Comparison of ENCODE assay signal across 9 cellular contexts in the genomic region with DNA sequence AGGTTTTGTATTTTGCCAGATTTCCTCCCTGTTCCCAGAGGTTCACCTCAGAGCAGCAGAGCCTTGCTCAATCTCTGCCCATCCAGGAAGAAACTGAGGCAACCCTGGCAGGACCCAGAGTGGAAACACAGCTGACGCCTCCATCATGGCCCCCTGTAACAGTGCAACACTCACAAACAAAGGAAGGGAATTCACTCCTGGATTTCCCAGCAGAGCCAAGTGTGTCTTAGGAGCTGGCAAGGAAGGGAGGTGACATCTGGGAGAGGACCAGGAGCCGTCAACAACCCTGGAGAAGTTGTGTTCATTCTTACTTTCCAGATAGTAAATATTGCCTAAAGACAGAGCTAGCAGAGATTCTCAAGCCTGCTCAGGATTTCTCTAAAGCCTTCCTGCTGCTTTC.
DNase-seq lines count a peak whose midpoint lies in the region; ATAC-seq and TF ChIP-seq lines count a peak whose summit lies in the region.
"Had no signal": no experiment of that assay in that cellular context is flagged by ENCODE, and none has a peak within 500 bp of the region (broad histone marks: within the 10 kb centered on the region; RNA-seq: fewer than 3 reads in every experiment).

No MANE protein-coding gene starts in this region.

- POLR2A ChIA-PET in Panc1 (lab: Charles Lee) = interaction anchor here (0.7 to 0.8 kb wide), 2 partner anchors 9 to 33 kb away, joined by 3 to 4 read pairs; no protein-coding TSS in a partner anchor

- ATAC-seq in Panc1 (no peak), GM21619 (IDR thresholded peaks at IDR 0.05; ENCODE audit: unreplicated experiment) (no peak)

- 87 to 100% methylated on average over 1 to 2 of the region's 2 CpGs for WGBS in endodermal cell (ENCODE audit: insufficient coverage in 1 of 2, insufficient read length in 1 of 2), 2 experiments

- H3K27me3 Mint-ChIP-seq in endodermal cell (ENCODE audit: insufficient read depth) = no peaks in the 10 kb centered on the region

- peak overlapping the region in 2 of 10 experiments; percentile 58 to 68; a peak in 2 of 20 replicates for H3K4me3 ChIP-seq in BLaER1 treated with 17β-estradiol and CSF1 and Interleukin-3, amounts not matched to agents 10 nM and 100 nM
- H3K4me3 ChIP-seq in Panc1 (ENCODE audit: low read depth in 2 of 2, low read length in 2 of 2) (no peak overlapping the region), endodermal cell (ENCODE audit: low read length) (no peak overlapping the region), osteoblast (ENCODE audit: insufficient read depth, low read length) (no peak overlapping the region)

- H3K27ac Mint-ChIP-seq in endodermal cell = peak overlapping the region; percentile 90

- H3K36me3 Mint-ChIP-seq in endodermal cell (ENCODE audit: low read depth) = no peaks in the 10 kb centered on the region

- CTCF ChIA-PET in Panc1 (lab: Charles Lee) = no interaction called here

- H3K4me1 Mint-ChIP-seq in endodermal cell = peaks cover 36% of the 10 kb centered on the region

- DNase-seq in Panc1 (ENCODE audit: low read depth, low spot score) = no peak
- no peak for DNase-seq in endodermal cell
- DNase-seq in osteoblast (ENCODE audit: insufficient read length, low spot score, missing footprints) = no peak
- no peak for DNase-seq in KG1 (lab: John Stamatoyannopoulos, UW)
- DNase-seq in 8988T = no peak
- no peak for DNase-seq in G401 (ENCODE audit: low spot score)
- DNase-seq: aorta had no signal

- peak overlapping the region; percentile 83 to 98 (median 93) for H3K9ac ChIP-seq in BLaER1 treated with 17β-estradiol and CSF1 and Interleukin-3, amounts not matched to agents 10 nM and 100 nM
- no peak overlapping the region for H3K9ac ChIP-seq in endodermal cell (ENCODE audit: extremely low read depth, low read length, poor library complexity, severe bottlenecking)

- no peaks in the 10 kb centered on the region for H3K79me2 ChIP-seq in osteoblast (ENCODE audit: insufficient read depth, low read length)

- no peaks in the 10 kb centered on the region for H3K9me3 ChIP-seq in BLaER1 treated with 17β-estradiol and CSF1 and Interleukin-3, amounts not matched to agents 10 nM and 100 nM (replicated peaks in 1 of 11)
- H3K9me3 ChIP-seq in Panc1 (ENCODE audit: control insufficient read depth, insufficient read depth, low read depth, low read length) = no peaks in the 10 kb centered on the region
- no peaks in the 10 kb centered on the region for H3K9me3 ChIP-seq in endodermal cell (ENCODE audit: control insufficient read depth, low read length)
- no peaks in the 10 kb centered on the region for H3K9me3 ChIP-seq in osteoblast (ENCODE audit: low read depth, low read length)

- peaks cover 69 to 96% (median 92%) of the 10 kb centered on the region in 10 experiments for H3K4me1 ChIP-seq in BLaER1 treated with 17β-estradiol and CSF1 and Interleukin-3, amounts not matched to agents 10 nM and 100 nM
- peaks cover 67% of the 10 kb centered on the region for H3K4me1 ChIP-seq in Panc1 (ENCODE audit: control insufficient read depth, insufficient read depth, low read length)
- H3K4me1 ChIP-seq in endodermal cell (ENCODE audit: control insufficient read depth, insufficient read depth, low read length) = peaks cover 21% of the 10 kb centered on the region
- peaks cover 63% of the 10 kb centered on the region for H3K4me1 ChIP-seq in osteoblast (ENCODE audit: insufficient read depth, low read length)

- no peaks in the 10 kb centered on the region for H3K36me3 ChIP-seq in BLaER1 treated with 17β-estradiol and CSF1 and Interleukin-3, amounts not matched to agents 10 nM and 100 nM
- H3K36me3 ChIP-seq in Panc1 (ENCODE audit: control insufficient read depth, insufficient read depth, low read length) (no peaks in the 10 kb centered on the region), endodermal cell (ENCODE audit: control insufficient read depth, insufficient read depth, low read length) (no peaks in the 10 kb centered on the region), osteoblast (ENCODE audit: insufficient read depth, low read length) (no peaks in the 10 kb centered on the region)

- TF ChIP-seq CTCF in Panc1 (IDR thresholded peaks at IDR 0.05) (no peak), endodermal cell (conservative IDR thresholded peaks at IDR 0.05) (no peak), osteoblast (IDR thresholded peaks at IDR 0.05; ENCODE audit: extremely low read depth, low read depth, low read length) (no peak)

- intact Hi-C loops in Panc1 (cut with micrococcal nuclease; ENCODE audit: unreplicated experiment) = loop anchor here (5.0 kb wide), 2 partner anchors 37 to 113 kb away; no protein-coding TSS in a partner anchor

- H2AFZ ChIP-seq in osteoblast (ENCODE audit: low read length) = no peak overlapping the region

- peaks cover 0 to 4% (median 0%) of the 10 kb centered on the region in 11 experiments; a peak in 1 of 22 replicates for H3K27me3 ChIP-seq in BLaER1 treated with 17β-estradiol and CSF1 and Interleukin-3, amounts not matched to agents 10 nM and 100 nM
- H3K27me3 ChIP-seq in Panc1 (ENCODE audit: control insufficient read depth, insufficient read depth, low read length) (no peaks in the 10 kb centered on the region), endodermal cell (ENCODE audit: control insufficient read depth, insufficient read depth, low read length, poor library complexity, severe bottlenecking) (no peaks in the 10 kb centered on the region), osteoblast (ENCODE audit: insufficient read depth, low read length) (no peaks in the 10 kb centered on the region)

- H3K27ac ChIP-seq in BLaER1 treated with 17β-estradiol and CSF1 and Interleukin-3, amounts not matched to agents 10 nM and 100 nM = peak overlapping the region; percentile 87 to 100 (median 99)
- H3K27ac ChIP-seq in Panc1 (ENCODE audit: low read length) (peak overlapping the region; percentile 98), endodermal cell (ENCODE audit: low read depth, low read length) (peak overlapping the region; percentile 99), osteoblast (ENCODE audit: low read depth, low read length) (peak overlapping the region; percentile 94)

- no peak overlapping the region for H3K4me3 Mint-ChIP-seq in endodermal cell

- no TSS peak for BruUV-seq in Panc1 (replicated peaks; lab: Mats Ljungman, UMichigan)

- peak overlapping the region; percentile 82 to 97 (median 93) for H3K4me2 ChIP-seq in BLaER1 treated with 17β-estradiol and CSF1 and Interleukin-3, amounts not matched to agents 10 nM and 100 nM
- no peak overlapping the region for H3K4me2 ChIP-seq in osteoblast (ENCODE audit: insufficient read depth, low read length)

- H3K9me3 Mint-ChIP-seq in endodermal cell = no peaks in the 10 kb centered on the region

- in situ Hi-C loops in Panc1 (cut with HindIII; ENCODE audit: low pct_unique_long_range_greater_than_20kb, low sequenced_read_pairs) (no loop called here), G401 (cut with HindIII; ENCODE audit: low sequenced_read_pairs) (no loop called here)

- no peaks in the 10 kb centered on the region for H4K20me1 ChIP-seq in BLaER1 treated with 17β-estradiol and CSF1 and Interleukin-3, amounts not matched to agents 10 nM and 100 nM
- no peaks in the 10 kb centered on the region for H4K20me1 ChIP-seq in osteoblast (ENCODE audit: insufficient read depth, low read length)
